In genomic region chr10:110425684-110426293, GRCh38 we compare ENCODE assay signal across 1 cellular context.
TF ChIP-seq lines count a peak whose summit lies in the region.

No MANE protein-coding gene starts in this region.

TF ChIP-seq in GM12878, 131 proteins besides CTCF, POLR2A, EP300 and RAD21 (continued from another document):
- TF ChIP-seq CUX1 (IDR thresholded peaks at IDR 0.05; ENCODE audit: insufficient replicate concordance, low read depth, low read length) (no peak), IKZF1 (conservative IDR thresholded peaks at IDR 0.05) (peak; percentile 67), FOXM1 (IDR thresholded peaks at IDR 0.05; ENCODE audit: low read depth, low read length) (peak; percentile 82)
- TF ChIP-seq, protein P1, sequence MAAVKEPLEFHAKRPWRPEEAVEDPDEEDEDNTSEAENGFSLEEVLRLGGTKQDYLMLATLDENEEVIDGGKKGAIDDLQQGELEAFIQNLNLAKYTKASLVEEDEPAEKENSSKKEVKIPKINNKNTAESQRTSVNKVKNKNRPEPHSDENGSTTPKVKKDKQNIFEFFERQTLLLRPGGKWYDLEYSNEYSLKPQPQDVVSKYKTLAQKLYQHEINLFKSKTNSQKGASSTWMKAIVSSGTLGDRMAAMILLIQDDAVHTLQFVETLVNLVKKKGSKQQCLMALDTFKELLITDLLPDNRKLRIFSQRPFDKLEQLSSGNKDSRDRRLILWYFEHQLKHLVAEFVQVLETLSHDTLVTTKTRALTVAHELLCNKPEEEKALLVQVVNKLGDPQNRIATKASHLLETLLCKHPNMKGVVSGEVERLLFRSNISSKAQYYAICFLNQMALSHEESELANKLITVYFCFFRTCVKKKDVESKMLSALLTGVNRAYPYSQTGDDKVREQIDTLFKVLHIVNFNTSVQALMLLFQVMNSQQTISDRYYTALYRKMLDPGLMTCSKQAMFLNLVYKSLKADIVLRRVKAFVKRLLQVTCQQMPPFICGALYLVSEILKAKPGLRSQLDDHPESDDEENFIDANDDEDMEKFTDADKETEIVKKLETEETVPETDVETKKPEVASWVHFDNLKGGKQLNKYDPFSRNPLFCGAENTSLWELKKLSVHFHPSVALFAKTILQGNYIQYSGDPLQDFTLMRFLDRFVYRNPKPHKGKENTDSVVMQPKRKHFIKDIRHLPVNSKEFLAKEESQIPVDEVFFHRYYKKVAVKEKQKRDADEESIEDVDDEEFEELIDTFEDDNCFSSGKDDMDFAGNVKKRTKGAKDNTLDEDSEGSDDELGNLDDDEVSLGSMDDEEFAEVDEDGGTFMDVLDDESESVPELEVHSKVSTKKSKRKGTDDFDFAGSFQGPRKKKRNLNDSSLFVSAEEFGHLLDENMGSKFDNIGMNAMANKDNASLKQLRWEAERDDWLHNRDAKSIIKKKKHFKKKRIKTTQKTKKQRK (IDR thresholded peaks at IDR 0.05; ENCODE audit: low read depth, low read length), result no peak
